28 cellular contexts compared by ENCODE assay signal in the genomic region with DNA sequence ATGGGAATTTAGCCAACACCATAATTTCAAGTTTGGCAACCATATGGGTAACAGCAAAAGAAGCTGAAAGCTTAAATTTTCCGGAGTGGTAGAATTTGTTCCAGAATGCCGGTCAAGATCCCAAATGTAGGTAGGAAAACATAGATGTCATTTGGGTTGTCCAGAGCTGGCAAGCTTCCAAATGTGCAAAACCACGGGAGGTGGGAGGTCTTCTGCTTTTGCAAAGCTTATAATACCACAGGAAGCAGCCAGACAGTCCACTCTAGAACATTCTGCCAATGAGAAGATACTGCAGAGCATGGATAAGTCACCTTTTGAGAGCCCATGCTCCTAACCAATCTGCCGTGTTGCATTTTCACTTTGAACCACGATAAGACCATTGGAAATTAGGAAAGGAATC. TPM values are rescaled to one million over a fixed set of nuclear protein-coding genes. Genes with fewer than 3 reads are reported as not detected.
DNase-seq lines count a peak whose midpoint lies in the region; ATAC-seq and TF ChIP-seq lines count a peak whose summit lies in the region.
"Had no signal": no experiment of that assay in that cellular context is flagged by ENCODE, and none has a peak within 500 bp of the region (broad histone marks: within the 10 kb centered on the region; RNA-seq: fewer than 3 reads in every experiment).

No MANE protein-coding gene starts in this region.

- H3K4me3 Mint-ChIP-seq in activated CD8-positive, alpha-beta T cell treated with anti-CD3 and anti-CD28 coated beads, Interleukin-2, amount 10 ng/mL, durations not matched to agents 7 days and 5 days, result no peak overlapping the region
- H3K4me3 Mint-ChIP-seq in activated CD8-positive, alpha-beta T cell treated with anti-CD3 and anti-CD28 coated beads for 36 hours, result no peak overlapping the region
- H3K4me3 Mint-ChIP-seq in activated B cell treated with CpG ODN at 0.5 μM for 24 hours (no peak overlapping the region), HFFc6 (no peak overlapping the region)

- ATAC-seq in activated CD8-positive, alpha-beta T cell treated with anti-CD3 and anti-CD28 coated beads, Interleukin-2, amount 10 ng/mL, durations not matched to agents 7 days and 5 days, result no peak
- no peak for ATAC-seq in activated CD8-positive, alpha-beta T cell treated with anti-CD3 and anti-CD28 coated beads for 36 hours
- ATAC-seq in activated B cell treated with CpG ODN at 0.5 μM for 24 hours (ENCODE audit: low read depth), result no peak
- no peak for ATAC-seq in activated naive CD4-positive, alpha-beta T cell treated with anti-CD3 and anti-CD28 coated beads, Interleukin-2, amount 50 U/mL, for 72 hours
- no peak for ATAC-seq in left colon
- ATAC-seq: body of pancreas, Right ventricle myocardium inferior had no signal

- H3K4me2 ChIP-seq in KMS-11, result peak overlapping the region; percentile 94

- H3K27me3 Mint-ChIP-seq in activated CD8-positive, alpha-beta T cell treated with anti-CD3 and anti-CD28 coated beads, Interleukin-2, amount 10 ng/mL, durations not matched to agents 7 days and 5 days (ENCODE audit: low read depth), result no peaks in the 10 kb centered on the region
- no peaks in the 10 kb centered on the region for H3K27me3 Mint-ChIP-seq in activated CD8-positive, alpha-beta T cell treated with anti-CD3 and anti-CD28 coated beads for 36 hours
- H3K27me3 Mint-ChIP-seq in activated B cell treated with CpG ODN at 0.5 μM for 24 hours (no peaks in the 10 kb centered on the region), HFFc6 (ENCODE audit: insufficient read depth) (peaks cover 32% of the 10 kb centered on the region)
- H3K27me3 Mint-ChIP-seq: progenitor cell of endocrine pancreas had no signal

- H4K20me1 ChIP-seq in KMS-11 (ENCODE audit: insufficient read depth), result no peaks in the 10 kb centered on the region

- H3K36me3 Mint-ChIP-seq in activated CD8-positive, alpha-beta T cell treated with anti-CD3 and anti-CD28 coated beads, Interleukin-2, amount 10 ng/mL, durations not matched to agents 7 days and 5 days (ENCODE audit: low read depth), result no peaks in the 10 kb centered on the region
- no peaks in the 10 kb centered on the region for H3K36me3 Mint-ChIP-seq in activated CD8-positive, alpha-beta T cell treated with anti-CD3 and anti-CD28 coated beads for 36 hours (ENCODE audit: low read depth)
- H3K36me3 Mint-ChIP-seq in activated B cell treated with CpG ODN at 0.5 μM for 24 hours (ENCODE audit: low read depth) (no peaks in the 10 kb centered on the region), HFFc6 (ENCODE audit: low read depth) (no peaks in the 10 kb centered on the region)
- H3K36me3 Mint-ChIP-seq in activated naive CD4-positive, alpha-beta T cell treated with anti-CD3 and anti-CD28 coated beads, Interleukin-2, amount 50 U/mL, for 72 hours, result peaks cover 0 to 8% of the 10 kb centered on the region in 2 donors
- H3K36me3 Mint-ChIP-seq: IgD-negative memory B cell had no signal

- H2AFZ ChIP-seq in KMS-11 (ENCODE audit: low read depth), result no peak overlapping the region

- H3K27me3 ChIP-seq in KMS-11 (ENCODE audit: insufficient read depth, low read depth), result no peaks in the 10 kb centered on the region
- H3K27me3 ChIP-seq: body of pancreas, MG63, sigmoid colon, stomach, tibial nerve had no signal

- POLR2A ChIA-PET in activated CD8-positive, alpha-beta T cell treated with anti-CD3 and anti-CD28 coated beads, Interleukin-2, amount 10 ng/mL, durations not matched to agents 7 days and 5 days (lab: Charles Lee), result interaction anchor here (0.5 to 2.2 kb wide), 3 partner anchors 11 to 1644 kb away, joined by 3 to 19 read pairs (median 3); a partner anchor contains a TSS
- POLR2A ChIA-PET in activated CD8-positive, alpha-beta T cell treated with anti-CD3 and anti-CD28 coated beads for 36 hours (lab: Charles Lee), result interaction anchor here (1.0 to 3.7 kb wide), 5 partner anchors 25 to 66 kb away, joined by 4 to 16 read pairs (median 9); no protein-coding TSS in a partner anchor
- POLR2A ChIA-PET in activated B cell treated with CpG ODN at 0.5 μM for 24 hours (lab: Charles Lee), result interaction anchor here (1.1 to 10.1 kb wide), 6 partner anchors 18 to 163 kb away, joined by 3 to 132 read pairs (median 6); no protein-coding TSS in a partner anchor

- H3K4me3 ChIP-seq in KMS-11 (IDR thresholded peaks at IDR 0.05; ENCODE audit: insufficient read depth, low read depth, low read length), result no peak overlapping the region
- H3K4me3 ChIP-seq: body of pancreas, MG63, sigmoid colon, stomach, tibial nerve had no signal

- H3K9me3 Mint-ChIP-seq in activated CD8-positive, alpha-beta T cell treated with anti-CD3 and anti-CD28 coated beads, Interleukin-2, amount 10 ng/mL, durations not matched to agents 7 days and 5 days (ENCODE audit: insufficient read depth), result no peaks in the 10 kb centered on the region
- peaks cover 3% of the 10 kb centered on the region for H3K9me3 Mint-ChIP-seq in activated CD8-positive, alpha-beta T cell treated with anti-CD3 and anti-CD28 coated beads for 36 hours
- H3K9me3 Mint-ChIP-seq in activated B cell treated with CpG ODN at 0.5 μM for 24 hours (no peaks in the 10 kb centered on the region), HFFc6 (no peaks in the 10 kb centered on the region)
- peaks cover 3 to 15% of the 10 kb centered on the region in 2 donors for H3K9me3 Mint-ChIP-seq in activated naive CD4-positive, alpha-beta T cell treated with anti-CD3 and anti-CD28 coated beads, Interleukin-2, amount 50 U/mL, for 72 hours
- H3K9me3 Mint-ChIP-seq: IgD-negative memory B cell had no signal

- H3K27ac Mint-ChIP-seq in activated CD8-positive, alpha-beta T cell treated with anti-CD3 and anti-CD28 coated beads, Interleukin-2, amount 10 ng/mL, durations not matched to agents 7 days and 5 days, result no peak overlapping the region
- H3K27ac Mint-ChIP-seq in activated CD8-positive, alpha-beta T cell treated with anti-CD3 and anti-CD28 coated beads for 36 hours, result no peak overlapping the region
- H3K27ac Mint-ChIP-seq in activated B cell treated with CpG ODN at 0.5 μM for 24 hours (peak overlapping the region; percentile 15), HFFc6 (no peak overlapping the region)
- peak overlapping the region in 1 of 2 donors; percentile 77 for H3K27ac Mint-ChIP-seq in activated naive CD4-positive, alpha-beta T cell treated with anti-CD3 and anti-CD28 coated beads, Interleukin-2, amount 50 U/mL, for 72 hours
- H3K27ac Mint-ChIP-seq: progenitor cell of endocrine pancreas had no signal

- peaks cover 24% of the 10 kb centered on the region for H3K4me1 ChIP-seq in KMS-11 (ENCODE audit: low read depth, poor library complexity, severe bottlenecking)
- H3K4me1 ChIP-seq: body of pancreas, sigmoid colon, stomach, tibial nerve had no signal

- TF ChIP-seq CTCF in activated CD8-positive, alpha-beta T cell treated with anti-CD3 and anti-CD28 coated beads for 36 hours (IDR thresholded peaks at IDR 0.05), result no peak
- no peak for TF ChIP-seq CTCF in KMS-11 (conservative IDR thresholded peaks at IDR 0.05; ENCODE audit: low read depth, low read length)
- no peak for TF ChIP-seq CTCF in activated B cell treated with CpG ODN at 0.5 μM for 24 hours (IDR thresholded peaks at IDR 0.05)
- TF ChIP-seq CTCF in HFFc6 (IDR thresholded peaks at IDR 0.05), result no peak

- no peaks in the 10 kb centered on the region for H3K79me2 ChIP-seq in KMS-11 (ENCODE audit: insufficient read depth, low read depth)

- H3K9ac ChIP-seq in KMS-11, result no peak overlapping the region

- H3K27ac ChIP-seq in KMS-11, result peak overlapping the region; percentile 55; the same call in 1 of the 2 replicates
- H3K27ac ChIP-seq: body of pancreas, C4-2B, epithelial cell of prostate, sigmoid colon, stomach, tibial nerve had no signal

- CTCF ChIA-PET in activated CD8-positive, alpha-beta T cell treated with anti-CD3 and anti-CD28 coated beads, Interleukin-2, amount 10 ng/mL, durations not matched to agents 7 days and 5 days (lab: Charles Lee), result interaction anchor here (0.8 to 4.4 kb wide), 17 partner anchors 8 to 370 kb away, joined by 3 to 30 read pairs (median 9); a partner anchor contains a TSS
- CTCF ChIA-PET in activated CD8-positive, alpha-beta T cell treated with anti-CD3 and anti-CD28 coated beads for 36 hours (lab: Charles Lee), result interaction anchor here (1.0 to 4.6 kb wide), 13 partner anchors 8 to 192 kb away, joined by 3 to 38 read pairs (median 4); no protein-coding TSS in a partner anchor
- CTCF ChIA-PET in activated B cell treated with CpG ODN at 0.5 μM for 24 hours (lab: Charles Lee), result interaction anchor here (1.0 to 3.2 kb wide), 6 partner anchors 19 to 65 kb away, joined by 3 to 22 read pairs (median 4); no protein-coding TSS in a partner anchor

- intact Hi-C loops in activated CD8-positive, alpha-beta T cell treated with anti-CD3 and anti-CD28 coated beads for 36 hours (cut with micrococcal nuclease), result loop anchor here (10.0 kb wide), 1 partner anchor 159 kb away; no protein-coding TSS in a partner anchor
- intact Hi-C loops in activated B cell treated with CpG ODN at 0.5 μM for 24 hours (cut with micrococcal nuclease) (loop anchor here (2.0 kb wide), 1 partner anchor 65 kb away; no protein-coding TSS in a partner anchor), left colon (cut with DNase I, micrococcal nuclease) (no loop called here)

- H3K4me1 Mint-ChIP-seq in activated CD8-positive, alpha-beta T cell treated with anti-CD3 and anti-CD28 coated beads, Interleukin-2, amount 10 ng/mL, durations not matched to agents 7 days and 5 days (ENCODE audit: low read depth), result peaks cover 53% of the 10 kb centered on the region
- peaks cover 59% of the 10 kb centered on the region for H3K4me1 Mint-ChIP-seq in activated CD8-positive, alpha-beta T cell treated with anti-CD3 and anti-CD28 coated beads for 36 hours (ENCODE audit: low read depth)
- H3K4me1 Mint-ChIP-seq in activated B cell treated with CpG ODN at 0.5 μM for 24 hours, result peaks cover 68% of the 10 kb centered on the region
- H3K4me1 Mint-ChIP-seq in HFFc6 (ENCODE audit: low read depth), result peaks cover 5% of the 10 kb centered on the region; the same call in 1 of the 2 replicates

- no peaks in the 10 kb centered on the region for H3K36me3 ChIP-seq in KMS-11 (ENCODE audit: insufficient read depth)
- H3K36me3 ChIP-seq: MG63, sigmoid colon, stomach, tibial nerve had no signal

- DNase-seq in activated CD8-positive, alpha-beta T cell treated with anti-CD3 and anti-CD28 coated beads, Interleukin-2, amount 10 ng/mL, durations not matched to agents 7 days and 5 days, result peak; percentile 10
- DNase-seq in activated CD8-positive, alpha-beta T cell treated with anti-CD3 and anti-CD28 coated beads for 36 hours, result no peak
- DNase-seq in activated B cell treated with CpG ODN at 0.5 μM for 24 hours, result no peak
- DNase-seq in medulla oblongata (ENCODE audit: extremely low spot score), result peak; percentile 19
- no peak for DNase-seq in HFFc6
- no peak for DNase-seq in activated naive CD4-positive, alpha-beta T cell treated with anti-CD3 and anti-CD28 coated beads, Interleukin-2, amount 50 U/mL, for 72 hours (ENCODE audit: low spot score in 2 of 2)
- DNase-seq in left colon, result no peak
- DNase-seq: activated CD4-positive, alpha-beta T cell treated with anti-CD3 and anti-CD28 coated beads for 48 hours; activated CD8-positive, alpha-beta memory T cell treated with anti-CD3 and anti-CD28 coated beads, Interleukin-2, amount 50 U/mL, for 48 hours; activated gamma-delta T cell; body of pancreas; effector CD4-positive, alpha-beta T cell; kidney glomerular epithelial cell; mammary epithelial cell; MG63; NCI-H187 treated with DMSO at 0.1 percent for 48 hours; NCI-H226; NCI-H82; sigmoid colon; stomach had no signal

RNA-seq across cellular contexts. Expression of a gene that starts 26.4 kb away (rescaled TPM):
- total RNA-seq in activated CD8-positive, alpha-beta T cell treated with anti-CD3 and anti-CD28 coated beads, Interleukin-2, amount 10 ng/mL, durations not matched to agents 7 days and 5 days, result 10 to 100 TPM; 41.3 to 41.6 TPM
- total RNA-seq in activated CD8-positive, alpha-beta T cell treated with anti-CD3 and anti-CD28 coated beads for 36 hours, result 10 to 100 TPM; 46.4 to 47.0 TPM
- 160 and 171 TPM in 2 replicates for total RNA-seq in activated B cell treated with CpG ODN at 0.5 μM for 24 hours
- not detected for total RNA-seq in HFFc6 (2021; fragmentation: NEBNext Ultra II Directional; extraction: Animal tissue kit (Norgen Biotek cat#: 25700))
- total RNA-seq in activated naive CD4-positive, alpha-beta T cell treated with anti-CD3 and anti-CD28 coated beads, Interleukin-2, amount 50 U/mL, for 72 hours, result 100 to 1,000 TPM in 1 of 2 donors, 10 to 100 TPM in 1; 93.6 to 165 TPM
- total RNA-seq in left colon, result 1 to 10 TPM in 1 of 2 donors, under 1 TPM in 1; 0.67 to 1.3 TPM
- total RNA-seq: body of pancreas, chondrocyte, mammary epithelial cell, progenitor cell of endocrine pancreas had no signal

Comparison
In these comparisons a context has a peak if more than half of its experiments do, and no peak if none do; other contexts are left out.
1. DNase-seq: peak in activated CD8-positive, alpha-beta T cell treated with anti-CD3 and anti-CD28 coated beads, Interleukin-2, amount 10 ng/mL, durations not matched to agents 7 days and 5 days (single experiment) and medulla oblongata (single experiment); none in activated CD8-positive, alpha-beta T cell treated with anti-CD3 and anti-CD28 coated beads for 36 hours (single experiment), activated B cell treated with CpG ODN at 0.5 μM for 24 hours (single experiment), HFFc6 (single experiment), activated naive CD4-positive, alpha-beta T cell treated with anti-CD3 and anti-CD28 coated beads, Interleukin-2, amount 50 U/mL, for 72 hours (0 of 2) and left colon (0 of 2).
2. RNA of a gene that starts 26.4 kb away (total RNA-seq): 93.6 to 165 TPM in activated naive CD4-positive, alpha-beta T cell treated with anti-CD3 and anti-CD28 coated beads, Interleukin-2, amount 50 U/mL, for 72 hours, 160 to 171 TPM in activated B cell treated with CpG ODN at 0.5 μM for 24 hours, 46.4 to 47.0 TPM in activated CD8-positive, alpha-beta T cell treated with anti-CD3 and anti-CD28 coated beads for 36 hours and 41.3 to 41.6 TPM in activated CD8-positive, alpha-beta T cell treated with anti-CD3 and anti-CD28 coated beads, Interleukin-2, amount 10 ng/mL, durations not matched to agents 7 days and 5 days; 0.67 to 1.3 TPM in left colon and not detected in HFFc6; every median in the first group is over 10 times any median in the second.
3. intact Hi-C loops: an anchor here in activated CD8-positive, alpha-beta T cell treated with anti-CD3 and anti-CD28 coated beads for 36 hours (10.0 kb wide) and activated B cell treated with CpG ODN at 0.5 μM for 24 hours (2.0 kb wide); none called in left colon.